ENCODE assay signal across 1 cellular context in the genomic region with DNA sequence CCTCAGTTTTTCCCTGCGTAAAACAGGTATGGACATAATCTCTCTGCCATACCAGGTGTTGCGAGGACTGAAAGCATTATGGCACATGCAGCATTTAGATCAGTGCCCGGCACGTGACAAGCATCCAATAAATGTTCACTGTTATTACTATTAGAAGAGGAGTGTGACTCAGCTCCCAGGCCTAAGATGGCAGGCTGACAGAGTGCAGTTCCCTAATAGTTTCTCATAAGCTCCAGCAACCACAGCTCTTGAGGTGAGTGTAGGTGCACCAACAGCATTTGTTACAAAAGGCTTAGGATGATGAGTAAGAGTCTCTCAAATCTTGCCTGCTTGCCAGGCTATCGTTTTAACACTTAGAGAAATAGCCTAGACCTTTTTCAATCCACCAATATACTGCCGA.
A peak's percentile ranks its signal among the peaks of the same experiment; 100 is the strongest.
TF ChIP-seq lines count a peak whose summit lies in the region.

No MANE protein-coding gene starts in this region.

TF ChIP-seq in SK-N-SH, 30 proteins besides CTCF, POLR2A, EP300 and RAD21 (continued from another document):
- peak; percentile 18; the same call in 1 of the 2 replicates for TF ChIP-seq FOSL2 (IDR thresholded peaks at IDR 0.05; ENCODE audit: borderline replicate concordance, low read depth)
- peak; percentile 24; the same call in 1 of the 2 replicates for TF ChIP-seq TCF12 (IDR thresholded peaks at IDR 0.05)
- TF ChIP-seq MXI1 (IDR thresholded peaks at IDR 0.05; ENCODE audit: low read depth, low read length), result no peak
- TF ChIP-seq JUND (IDR thresholded peaks at IDR 0.05), result peak; percentile 9; the same call in 1 of the 2 replicates
